In genomic region chr9:122075135-122076030, GRCh38 we compare ENCODE assay signal across 16 cellular contexts. TPM values are rescaled to one million over a fixed set of nuclear protein-coding genes. Genes with fewer than 3 reads are reported as not detected.
DNase-seq lines count a peak whose midpoint lies in the region; FAIRE-seq and TF ChIP-seq lines count a peak whose summit lies in the region.
"Had no signal": no experiment of that assay in that cellular context is flagged by ENCODE, and none has a peak within 500 bp of the region (broad histone marks: within the 10 kb centered on the region; RNA-seq: fewer than 3 reads in every experiment).

No MANE protein-coding gene starts in this region.

- no peak for TF ChIP-seq CTCF in coronary artery (IDR thresholded peaks at IDR 0.05)

- no peaks in the 10 kb centered on the region for H3K36me3 Mint-ChIP-seq in activated CD4-positive, alpha-beta T cell treated with anti-CD3 and anti-CD28 coated beads, Interleukin-2, amount 10 ng/mL, durations not matched to agents 24 days and 14 days (ENCODE audit: low read depth)
- H3K36me3 Mint-ChIP-seq: neural progenitor cell had no signal

- DNase-seq in H54 (ENCODE audit: insufficient read length, low spot score) (no peak), coronary artery (ENCODE audit: low spot score) (no peak), islet precursor cell (peak; percentile 27), D341Med (ENCODE audit: low spot score) (no peak), T-helper 1 cell (no peak)
- no peak for DNase-seq in activated CD4-positive, CD25-positive, alpha-beta regulatory T cell treated with anti-CD3 and anti-CD28 coated beads, Interleukin-2, amount 50 U/mL, for 72 hours
- DNase-seq in activated CD4-positive, alpha-beta T cell treated with anti-CD3 and anti-CD28 coated beads, Interleukin-2, amount 10 ng/mL, durations not matched to agents 24 days and 14 days: no peak
- DNase-seq: activated naive CD4-positive, alpha-beta T cell treated with anti-CD3 and anti-CD28 coated beads, Interleukin-2, amount 50 U/mL, for 16 hours; NCI-H2081; NCI-H524 treated with DMSO at 0.1 percent for 48 hours; stimulated activated CD4-positive, alpha-beta T cell treated with anti-CD3 and anti-CD28 coated beads, Interleukin-1b, Interleukin-23, amount 100 ng/mL, for 48 hours had no signal

- peak; percentile 43 for FAIRE-seq in H54 (lab: Jason Lieb, UNC)
- FAIRE-seq: GM18507 had no signal

- H3K9ac ChIP-seq in stomach smooth muscle (ENCODE audit: low read length in 2 of 2): peak overlapping the region; percentile 29 to 50
- H3K9ac ChIP-seq: neural progenitor cell had no signal

- intact Hi-C loops in activated CD4-positive, alpha-beta T cell treated with anti-CD3 and anti-CD28 coated beads, Interleukin-2, amount 10 ng/mL, durations not matched to agents 24 days and 14 days (cut with micrococcal nuclease): no loop called here

- H3K36me3 ChIP-seq in stomach smooth muscle (ENCODE audit: control insufficient read depth in 2 of 2, insufficient read depth in 2 of 2, low read length in 2 of 2): peaks cover 0 to 6% of the 10 kb centered on the region in 2 donors
- H3K36me3 ChIP-seq: neural progenitor cell, suprapubic skin had no signal

- peaks cover 36% of the 10 kb centered on the region for H3K4me1 ChIP-seq in stomach smooth muscle (ENCODE audit: control insufficient read depth, insufficient read depth, low read length)
- H3K4me1 ChIP-seq: suprapubic skin had no signal

- no peaks in the 10 kb centered on the region for H3K27me3 Mint-ChIP-seq in activated CD4-positive, alpha-beta T cell treated with anti-CD3 and anti-CD28 coated beads, Interleukin-2, amount 10 ng/mL, durations not matched to agents 24 days and 14 days
- H3K27me3 Mint-ChIP-seq: memory B cell had no signal

- H3K27me3 ChIP-seq in stomach smooth muscle (ENCODE audit: control insufficient read depth in 1 of 2, insufficient read depth in 2 of 2, low read length in 2 of 2): no peaks in the 10 kb centered on the region
- H3K27me3 ChIP-seq: neural progenitor cell, suprapubic skin had no signal

- H3K9me3 Mint-ChIP-seq in activated CD4-positive, alpha-beta T cell treated with anti-CD3 and anti-CD28 coated beads, Interleukin-2, amount 10 ng/mL, durations not matched to agents 24 days and 14 days: peaks cover 5% of the 10 kb centered on the region

- no peak for TF ChIP-seq POLR2A in H54 (IDR thresholded peaks at IDR 0.05; ENCODE audit: low read depth, low read length)

- H3K9me3 ChIP-seq in stomach smooth muscle (ENCODE audit: control insufficient read depth in 2 of 2, low read length in 2 of 2): peaks cover 0 to 7% of the 10 kb centered on the region in 2 donors

- no peak overlapping the region for H3K4me3 Mint-ChIP-seq in activated CD4-positive, alpha-beta T cell treated with anti-CD3 and anti-CD28 coated beads, Interleukin-2, amount 10 ng/mL, durations not matched to agents 24 days and 14 days
- H3K4me3 Mint-ChIP-seq: memory B cell, neural progenitor cell had no signal

- no peaks in the 10 kb centered on the region for H3K4me1 Mint-ChIP-seq in activated CD4-positive, alpha-beta T cell treated with anti-CD3 and anti-CD28 coated beads, Interleukin-2, amount 10 ng/mL, durations not matched to agents 24 days and 14 days

- no peak overlapping the region for H3K27ac Mint-ChIP-seq in activated CD4-positive, alpha-beta T cell treated with anti-CD3 and anti-CD28 coated beads, Interleukin-2, amount 10 ng/mL, durations not matched to agents 24 days and 14 days
- H3K27ac Mint-ChIP-seq: memory B cell had no signal

- peak overlapping the region; percentile 37 for H3K4me3 ChIP-seq in coronary artery
- peak overlapping the region; percentile 3 to 44 for H3K4me3 ChIP-seq in stomach smooth muscle (ENCODE audit: low read length in 2 of 2)
- H3K4me3 ChIP-seq: neural progenitor cell, suprapubic skin had no signal

- peak overlapping the region; percentile 85 to 93 for H3K27ac ChIP-seq in coronary artery
- H3K27ac ChIP-seq in stomach smooth muscle (ENCODE audit: low read length): peak overlapping the region; percentile 59
- H3K27ac ChIP-seq: neural progenitor cell, suprapubic skin had no signal

RNA-seq across cellular contexts. Expression of gene TTLL11, which starts 17.7 kb away (rescaled TPM):
- total RNA-seq in activated CD4-positive, alpha-beta T cell treated with anti-CD3 and anti-CD28 coated beads, Interleukin-2, amount 10 ng/mL, durations not matched to agents 24 days and 14 days: 2.4 and 2.8 TPM in 2 replicates
